ENCODE assay signal across 11 cellular contexts in genomic region chr5:81212211-81212687, GRCh38. TPM values are rescaled to one million over a fixed set of nuclear protein-coding genes. Genes with fewer than 3 reads are reported as not detected.
DNase-seq lines count a peak whose midpoint lies in the region; ATAC-seq and TF ChIP-seq lines count a peak whose summit lies in the region.
"Had no signal": no experiment of that assay in that cellular context is flagged by ENCODE, and none has a peak within 500 bp of the region (broad histone marks: within the 10 kb centered on the region; RNA-seq: fewer than 3 reads in every experiment).

No MANE protein-coding gene starts in this region.

- H3K27me3 ChIP-seq in AG04450 (ENCODE audit: control insufficient read depth, insufficient read depth, low read length), result no peaks in the 10 kb centered on the region
- H3K27me3 ChIP-seq in effector memory CD4-positive, alpha-beta T cell (replicated peaks; ENCODE audit: control insufficient read depth, insufficient read depth, low read length, poor library complexity, severe bottlenecking), result no peaks in the 10 kb centered on the region
- H3K27me3 ChIP-seq: tibial nerve had no signal

- no peak for TF ChIP-seq CTCF in AG04450 (IDR thresholded peaks at IDR 0.05; ENCODE audit: low read depth, low read length)

- POLR2A ChIA-PET in AG04450 (lab: Yijun Ruan, JAX), result no interaction called here

- CTCF ChIA-PET in AG04450 (lab: Charles Lee), result no interaction called here

- peak overlapping the region; percentile 11 for H3K27ac ChIP-seq in AG04450 (ENCODE audit: low read depth, low read length)
- H3K27ac ChIP-seq in effector memory CD4-positive, alpha-beta T cell (ENCODE audit: insufficient read depth, low read length, poor library complexity, severe bottlenecking), result no peak overlapping the region
- H3K27ac ChIP-seq: C4-2B, tibial nerve had no signal

- no peaks in the 10 kb centered on the region for H3K4me1 ChIP-seq in effector memory CD4-positive, alpha-beta T cell (ENCODE audit: control insufficient read depth, insufficient read depth, low read length, poor library complexity, severe bottlenecking)
- H3K4me1 ChIP-seq: tibial nerve had no signal

- H3K36me3 ChIP-seq in effector memory CD4-positive, alpha-beta T cell (ENCODE audit: control insufficient read depth, insufficient read depth, low read length), result peaks cover 60% of the 10 kb centered on the region

- DNase-seq in AG04450 (ENCODE audit: low read depth, low spot score) (no peak), SW480 (ENCODE audit: low spot score) (peak; percentile 63), NOMO-1 treated with DMSO at 0.1 percent for 48 hours (lab: John Stamatoyannopoulos, UW; ENCODE audit: unreplicated experiment) (no peak), activated gamma-delta T cell (lab: John Stamatoyannopoulos, UW) (no peak)
- DNase-seq in effector memory CD4-positive, alpha-beta T cell, result no peak
- no peak for DNase-seq in activated CD4-positive, alpha-beta T cell treated with anti-CD3 and anti-CD28 coated beads for 1 hour
- DNase-seq: NCI-H510A had no signal

- no peak overlapping the region for H3K4me3 ChIP-seq in AG04450 (ENCODE audit: low read depth, low read length)
- no peak overlapping the region for H3K4me3 ChIP-seq in effector memory CD4-positive, alpha-beta T cell (ENCODE audit: insufficient read depth, low read depth, low read length, poor library complexity, severe bottlenecking)
- H3K4me3 ChIP-seq: tibial nerve had no signal

- ATAC-seq in GM18868 (IDR thresholded peaks at IDR 0.05; ENCODE audit: unreplicated experiment) (peak; percentile 68), HG03039 (IDR thresholded peaks at IDR 0.05; ENCODE audit: unreplicated experiment) (peak; percentile 56)

- no peaks in the 10 kb centered on the region for H3K9me3 ChIP-seq in AG04450 (ENCODE audit: control insufficient read depth, insufficient read depth, low read length)
- no peaks in the 10 kb centered on the region for H3K9me3 ChIP-seq in effector memory CD4-positive, alpha-beta T cell (ENCODE audit: control insufficient read depth, low read length)
- H3K9me3 ChIP-seq: tibial nerve had no signal

RNA-seq across cellular contexts. Expression of gene CKMT2, which starts 20.9 kb away (rescaled TPM):
- polyA plus RNA-seq in AG04450 (2011; rRNA removed), result 0.11 and 0.24 TPM in 2 replicates
- 0.74 TPM in 1 of 2 replicates, not detected in the other for polyA minus RNA-seq in AG04450 (2011; rRNA and poly(A)+ RNA removed)
